ENCODE assay signal across 34 cellular contexts in genomic region chr17:55054429-55054828, GRCh38.
"Had no signal": no experiment of that assay in that cellular context is flagged by ENCODE, and none has a peak within 500 bp of the region (broad histone marks: within the 10 kb centered on the region; RNA-seq: fewer than 3 reads in every experiment).

No MANE protein-coding gene starts in this region.

- H3K9me3 ChIP-seq: ascending aorta had no signal

- DNase-seq: activated B cell treated with CpG ODN at 0.5 μM for 24 hours; activated CD4-positive, alpha-beta memory T cell treated with anti-CD3 and anti-CD28 coated beads for 36 hours; activated CD4-positive, alpha-beta T cell treated with anti-CD3 and anti-CD28 coated beads for 4 hours; activated CD4-positive, alpha-beta T cell treated with anti-CD3 and anti-CD28 coated beads, Interleukin-2, amount 10 ng/mL, durations not matched to agents 24 days and 14 days; activated CD4-positive, alpha-beta T cell treated with anti-CD3 and anti-CD28 coated beads, Interleukin-2, amount 50 U/mL, for 1 hour; activated CD4-positive, alpha-beta T cell treated with anti-CD3 and anti-CD28 coated beads, Interleukin-2, amount 50 U/mL, for 4 hours; activated CD4-positive, CD25-positive, alpha-beta regulatory T cell treated with anti-CD3 and anti-CD28 coated beads, Interleukin-2, amount 50 U/mL, for 72 hours; activated CD8-positive, alpha-beta memory T cell treated with anti-CD3 and anti-CD28 coated beads, Interleukin-2, amount 50 U/mL, for 4 hours; activated CD8-positive, alpha-beta T cell treated with anti-CD3 and anti-CD28 coated beads for 36 hours; activated effector memory CD4-positive, alpha-beta T cell treated with Interleukin-2 at 50 U/mL for 16 hours; activated gamma-delta T cell; activated naive CD4-positive, alpha-beta T cell treated with anti-CD3 and anti-CD28 coated beads, Interleukin-2, amount 10 ng/mL, durations not matched to agents 7 days and 5 days; activated naive CD4-positive, alpha-beta T cell treated with Interleukin-2 at 50 U/mL for 16 hours; activated naive CD8-positive, alpha-beta T cell treated with anti-CD3 and anti-CD28 coated beads, Interleukin-2, amount 10 ng/mL, durations not matched to agents 7 days and 5 days; activated naive CD8-positive, alpha-beta T cell treated with anti-CD3 and anti-CD28 coated beads, Interleukin-2, amount 50 U/mL, for 24 hours; activated T-cell treated with anti-CD3 and anti-CD28 coated beads for 4 hours; activated T-cell treated with anti-CD3 and anti-CD28 coated beads, Interleukin-2, amount 50 U/mL, for 1 hour; activated T-cell treated with anti-CD3 and anti-CD28 coated beads, Interleukin-2, amount 50 U/mL, for 4 hours; activated T-cell treated with anti-CD3 and anti-CD28 coated beads, Interleukin-2, amount 50 U/mL, for 72 hours; amygdala; anterior cingulate cortex; T-cell; T-helper 9 cell had no signal

- H3K4me3 ChIP-seq: ascending aorta, cardiac muscle cell had no signal

- H3K27me3 ChIP-seq: ascending aorta, cardiac muscle cell had no signal

- H3K27ac Mint-ChIP-seq: activated B cell treated with CpG ODN at 0.5 μM for 24 hours; activated CD4-positive, alpha-beta memory T cell treated with anti-CD3 and anti-CD28 coated beads for 36 hours; activated CD4-positive, alpha-beta T cell treated with anti-CD3 and anti-CD28 coated beads, Interleukin-2, amount 10 ng/mL, durations not matched to agents 24 days and 14 days; activated CD8-positive, alpha-beta T cell treated with anti-CD3 and anti-CD28 coated beads for 36 hours; activated naive CD4-positive, alpha-beta T cell treated with anti-CD3 and anti-CD28 coated beads, Interleukin-2, amount 10 ng/mL, durations not matched to agents 7 days and 5 days; activated naive CD4-positive, alpha-beta T cell treated with anti-CD3 and anti-CD28 coated beads, Interleukin-2, amount 50 U/mL, for 24 hours; activated naive CD8-positive, alpha-beta T cell; activated naive CD8-positive, alpha-beta T cell treated with anti-CD3 and anti-CD28 coated beads, Interleukin-2, amount 10 ng/mL, durations not matched to agents 7 days and 5 days; activated naive CD8-positive, alpha-beta T cell treated with anti-CD3 and anti-CD28 coated beads, Interleukin-2, amount 50 U/mL, for 24 hours; activated T-cell treated with anti-CD3 and anti-CD28 coated beads, Interleukin-2, amount 50 U/mL, for 72 hours; activated T-helper 1 cell treated with anti-CD3 and anti-CD28 coated beads, Interleukin-12 subunit alpha, Interleukin-12 subunit beta, Interleukin-2, Interleukin-4 antibody, amounts not matched to agents 30 ng/mL and 10 ng/mL and 1 ng/mL, durations not matched to agents 14 hours and 24 hours and 36 hours; activated T-helper 2 cell treated with anti-CD3 and anti-CD28 coated beads, Interferon-gamma antibody, Interleukin-2, Interleukin-4, amounts not matched to agents 10 μg/mL and 5 μg/mL and 100 μg/mL, durations not matched to agents 14 hours and 24 hours and 36 hours; brain; T-cell; T-helper 2 cell treated with Interferon-gamma antibody and Interleukin-4, amounts not matched to agents 5 μg/mL and 100 μg/mL, for 36 hours had no signal

- ATAC-seq: activated CD8-positive, alpha-beta T cell treated with anti-CD3 and anti-CD28 coated beads for 36 hours; activated naive CD8-positive, alpha-beta T cell treated with anti-CD3 and anti-CD28 coated beads, Interleukin-2, amount 50 U/mL, for 24 hours; activated T-cell treated with anti-CD3 and anti-CD28 coated beads, Interleukin-2, amount 50 U/mL, for 4 hours; activated T-cell treated with anti-CD3 and anti-CD28 coated beads, Interleukin-2, amount 50 U/mL, for 72 hours; T-cell had no signal

- H3K4me3 Mint-ChIP-seq: activated B cell treated with CpG ODN at 0.5 μM for 24 hours; activated CD4-positive, alpha-beta memory T cell treated with anti-CD3 and anti-CD28 coated beads for 36 hours; activated CD4-positive, alpha-beta T cell treated with anti-CD3 and anti-CD28 coated beads, Interleukin-2, amount 10 ng/mL, durations not matched to agents 24 days and 14 days; activated CD8-positive, alpha-beta T cell treated with anti-CD3 and anti-CD28 coated beads for 36 hours; activated naive CD4-positive, alpha-beta T cell treated with anti-CD3 and anti-CD28 coated beads, Interleukin-2, amount 10 ng/mL, durations not matched to agents 7 days and 5 days; activated naive CD4-positive, alpha-beta T cell treated with anti-CD3 and anti-CD28 coated beads, Interleukin-2, amount 50 U/mL, for 24 hours; activated naive CD8-positive, alpha-beta T cell; activated naive CD8-positive, alpha-beta T cell treated with anti-CD3 and anti-CD28 coated beads, Interleukin-2, amount 10 ng/mL, durations not matched to agents 7 days and 5 days; activated naive CD8-positive, alpha-beta T cell treated with anti-CD3 and anti-CD28 coated beads, Interleukin-2, amount 50 U/mL, for 24 hours; activated T-cell treated with anti-CD3 and anti-CD28 coated beads, Interleukin-2, amount 50 U/mL, for 4 hours; activated T-cell treated with anti-CD3 and anti-CD28 coated beads, Interleukin-2, amount 50 U/mL, for 72 hours; activated T-helper 1 cell treated with anti-CD3 and anti-CD28 coated beads, Interleukin-12 subunit alpha, Interleukin-12 subunit beta, Interleukin-2, Interleukin-4 antibody, amounts not matched to agents 30 ng/mL and 10 ng/mL and 1 ng/mL, durations not matched to agents 14 hours and 24 hours and 36 hours; brain; central memory CD8-positive, alpha-beta T cell; T-cell; T-helper 2 cell treated with Interferon-gamma antibody and Interleukin-4, amounts not matched to agents 5 μg/mL and 100 μg/mL, for 36 hours had no signal

- H3K4me1 Mint-ChIP-seq: activated B cell treated with CpG ODN at 0.5 μM for 24 hours; activated CD4-positive, alpha-beta T cell treated with anti-CD3 and anti-CD28 coated beads, Interleukin-2, amount 10 ng/mL, durations not matched to agents 24 days and 14 days; activated naive CD4-positive, alpha-beta T cell treated with anti-CD3 and anti-CD28 coated beads, Interleukin-2, amount 10 ng/mL, durations not matched to agents 7 days and 5 days; activated naive CD4-positive, alpha-beta T cell treated with anti-CD3 and anti-CD28 coated beads, Interleukin-2, amount 50 U/mL, for 24 hours; activated naive CD8-positive, alpha-beta T cell treated with anti-CD3 and anti-CD28 coated beads, Interleukin-2, amount 10 ng/mL, durations not matched to agents 7 days and 5 days; activated naive CD8-positive, alpha-beta T cell treated with anti-CD3 and anti-CD28 coated beads, Interleukin-2, amount 50 U/mL, for 24 hours; central memory CD8-positive, alpha-beta T cell; T-cell had no signal

- H3K27me3 Mint-ChIP-seq: activated B cell treated with CpG ODN at 0.5 μM for 24 hours; activated CD4-positive, alpha-beta memory T cell treated with anti-CD3 and anti-CD28 coated beads for 36 hours; activated CD4-positive, alpha-beta T cell treated with anti-CD3 and anti-CD28 coated beads, Interleukin-2, amount 10 ng/mL, durations not matched to agents 24 days and 14 days; activated CD8-positive, alpha-beta T cell treated with anti-CD3 and anti-CD28 coated beads for 36 hours; activated naive CD4-positive, alpha-beta T cell treated with anti-CD3 and anti-CD28 coated beads, Interleukin-2, amount 10 ng/mL, durations not matched to agents 7 days and 5 days; activated naive CD4-positive, alpha-beta T cell treated with anti-CD3 and anti-CD28 coated beads, Interleukin-2, amount 50 U/mL, for 24 hours; activated naive CD8-positive, alpha-beta T cell; activated naive CD8-positive, alpha-beta T cell treated with anti-CD3 and anti-CD28 coated beads, Interleukin-2, amount 10 ng/mL, durations not matched to agents 7 days and 5 days; activated naive CD8-positive, alpha-beta T cell treated with anti-CD3 and anti-CD28 coated beads, Interleukin-2, amount 50 U/mL, for 24 hours; central memory CD8-positive, alpha-beta T cell; T-cell had no signal

- H3K4me1 ChIP-seq: ascending aorta had no signal

- FAIRE-seq: bronchial epithelial cell had no signal

- H3K36me3 ChIP-seq: ascending aorta, cardiac muscle cell had no signal

- H3K27ac ChIP-seq: ascending aorta, cardiac muscle cell, VCaP had no signal

- H3K36me3 Mint-ChIP-seq: activated CD4-positive, alpha-beta memory T cell treated with anti-CD3 and anti-CD28 coated beads for 36 hours; activated naive CD4-positive, alpha-beta T cell treated with anti-CD3 and anti-CD28 coated beads, Interleukin-2, amount 10 ng/mL, durations not matched to agents 7 days and 5 days; activated naive CD8-positive, alpha-beta T cell; activated naive CD8-positive, alpha-beta T cell treated with anti-CD3 and anti-CD28 coated beads, Interleukin-2, amount 10 ng/mL, durations not matched to agents 7 days and 5 days had no signal
